In genomic region chr10:89516149-89516832, GRCh38 we compare ENCODE assay signal across 11 cellular contexts. TPM values are rescaled to one million over a fixed set of nuclear protein-coding genes. Genes with fewer than 3 reads are reported as not detected.
A peak's percentile ranks its signal among the peaks of the same experiment; 100 is the strongest.
DNase-seq lines count a peak whose midpoint lies in the region; ATAC-seq, FAIRE-seq and TF ChIP-seq lines count a peak whose summit lies in the region.
"Had no signal": no experiment of that assay in that cellular context is flagged by ENCODE, and none has a peak within 500 bp of the region (broad histone marks: within the 10 kb centered on the region; RNA-seq: fewer than 3 reads in every experiment).

No MANE protein-coding gene starts in this region.

- no peaks in the 10 kb centered on the region for H3K9me3 ChIP-seq in tibial nerve

- H3K27ac Mint-ChIP-seq in T-helper 2 cell treated with Interferon-gamma antibody and Interleukin-4, amounts not matched to agents 5 μg/mL and 100 μg/mL, for 36 hours, result no peak overlapping the region

- ATAC-seq in GM19395 (IDR thresholded peaks at IDR 0.05; ENCODE audit: unreplicated experiment), result no peak

- peak overlapping the region; percentile 35 to 86 (median 69) for H3K27ac ChIP-seq in tibial nerve

- H3K9me3 Mint-ChIP-seq in T-helper 2 cell treated with Interferon-gamma antibody and Interleukin-4, amounts not matched to agents 5 μg/mL and 100 μg/mL, for 36 hours, result no peaks in the 10 kb centered on the region

- TF ChIP-seq EP300 in tibial nerve (IDR thresholded peaks at IDR 0.05), result no peak

- H3K36me3 ChIP-seq in bronchial epithelial cell (ENCODE audit: control insufficient read depth, insufficient read depth, low read length), result no peaks in the 10 kb centered on the region
- H3K36me3 ChIP-seq in tibial nerve, result no peaks in the 10 kb centered on the region

- DNase-seq in HT1080 (ENCODE audit: low read depth), result peak; percentile 83
- peak; percentile 89 for DNase-seq in bronchial epithelial cell (ENCODE audit: low read depth)
- DNase-seq in kidney glomerular epithelial cell (lab: John Stamatoyannopoulos, UW), result peak; percentile 96
- DNase-seq in tibial nerve (ENCODE audit: low spot score in 2 of 2), result peak; percentile 44 to 66
- no peak for DNase-seq in middle frontal gyrus (ENCODE audit: extremely low spot score, low spot score)
- DNase-seq in T-helper 2 cell treated with Interferon-gamma antibody and Interleukin-4, amounts not matched to agents 5 μg/mL and 100 μg/mL, for 36 hours (ENCODE audit: low spot score), result no peak
- no peak for DNase-seq in T-helper 2 cell
- DNase-seq: activated CD4-positive, alpha-beta T cell treated with anti-CD3 and anti-CD28 coated beads for 48 hours; NCI-H446 had no signal

- peak; percentile 18 for FAIRE-seq in bronchial epithelial cell (lab: Jason Lieb, UNC)
- FAIRE-seq: GM18507 had no signal

- no peak for TF ChIP-seq POLR2A in tibial nerve (IDR thresholded peaks at IDR 0.05)

- no peak overlapping the region for H3K4me3 Mint-ChIP-seq in T-helper 2 cell treated with Interferon-gamma antibody and Interleukin-4, amounts not matched to agents 5 μg/mL and 100 μg/mL, for 36 hours

- 35 to 39% methylated on average over 7 of the region's 7 CpGs for WGBS in tibial nerve, 2 donors

- no peaks in the 10 kb centered on the region for H3K27me3 ChIP-seq in bronchial epithelial cell (ENCODE audit: control insufficient read depth, insufficient read depth, low read length)
- no peaks in the 10 kb centered on the region for H3K27me3 ChIP-seq in tibial nerve

- H3K27me3 Mint-ChIP-seq in T-helper 2 cell treated with Interferon-gamma antibody and Interleukin-4, amounts not matched to agents 5 μg/mL and 100 μg/mL, for 36 hours (ENCODE audit: low read depth), result peaks cover 10% of the 10 kb centered on the region

- no peak overlapping the region for H3K4me3 ChIP-seq in bronchial epithelial cell (ENCODE audit: low read depth, low read length)
- peak overlapping the region in 1 of 4 donors; percentile 30 for H3K4me3 ChIP-seq in tibial nerve

- H3K4me1 Mint-ChIP-seq in T-helper 2 cell treated with Interferon-gamma antibody and Interleukin-4, amounts not matched to agents 5 μg/mL and 100 μg/mL, for 36 hours (ENCODE audit: low read depth), result no peaks in the 10 kb centered on the region

- H3K4me1 ChIP-seq in tibial nerve, result peaks cover 0 to 67% (median 13%) of the 10 kb centered on the region in 4 donors

- H3K36me3 Mint-ChIP-seq in T-helper 2 cell treated with Interferon-gamma antibody and Interleukin-4, amounts not matched to agents 5 μg/mL and 100 μg/mL, for 36 hours (ENCODE audit: low read depth), result no peaks in the 10 kb centered on the region

- no peak for TF ChIP-seq CTCF in bronchial epithelial cell (IDR thresholded peaks at IDR 0.05; ENCODE audit: insufficient read depth, low read length, severe bottlenecking)
- TF ChIP-seq CTCF in tibial nerve (IDR thresholded peaks at IDR 0.05), result no peak

RNA-seq across cellular contexts. Expression of gene SLC16A12, which starts 19.1 kb away (rescaled TPM):
- total RNA-seq in HT1080 (2014; rRNA removed; shearing (Covaris generic)), result 0.20 and 0.26 TPM in 2 replicates
- 0.63 and 0.97 TPM in 2 replicates for polyA plus RNA-seq in HT1080 (2015; cell fraction: cytosol; rRNA removed)
- 1.6 and 1.9 TPM in 2 replicates for polyA plus RNA-seq in HT1080 (2015; cell fraction: nucleus; rRNA removed)
- total RNA-seq in bronchial epithelial cell (not detected in 2 replicates), tibial nerve (10 to 100 TPM; 25.8 to 45.4 (median 42.8) TPM)

Comparison
In these comparisons a context has a peak if more than half of its experiments do, and no peak if none do; other contexts are left out.
1. DNase-seq: peak in HT1080 (single experiment), bronchial epithelial cell (single experiment), kidney glomerular epithelial cell (single experiment) and tibial nerve (2 of 2); none in middle frontal gyrus (single experiment), T-helper 2 cell treated with Interferon-gamma antibody and Interleukin-4, amounts not matched to agents 5 μg/mL and 100 μg/mL, for 36 hours (single experiment) and T-helper 2 cell (0 of 5).
2. RNA of gene SLC16A12, which starts 19.1 kb away (total RNA-seq): 25.8 to 45.4 TPM in tibial nerve; 0.20 to 0.26 TPM in HT1080 and not detected in bronchial epithelial cell; every median in the first group is over 10 times any median in the second.